Comparison of ENCODE assay signal across 11 cellular contexts in genomic region chr10:14056545-14057332, GRCh38.
DNase-seq lines count a peak whose midpoint lies in the region; ATAC-seq and TF ChIP-seq lines count a peak whose summit lies in the region.
"Had no signal": no experiment of that assay in that cellular context is flagged by ENCODE, and none has a peak within 500 bp of the region (broad histone marks: within the 10 kb centered on the region; RNA-seq: fewer than 3 reads in every experiment).

No MANE protein-coding gene starts in this region.

- no peak for TF ChIP-seq CTCF in astrocyte of the spinal cord (IDR thresholded peaks at IDR 0.05; ENCODE audit: low read depth, low read length)

- DNase-seq in NCI-H146 (lab: John Stamatoyannopoulos, UW) (peak; percentile 23), NCI-H146 treated with DMSO at 0.1 percent for 48 hours (lab: John Stamatoyannopoulos, UW; ENCODE audit: unreplicated experiment) (no peak), astrocyte of the spinal cord (ENCODE audit: low read depth, low spot score) (peak; percentile 76), kidney glomerular epithelial cell (lab: John Stamatoyannopoulos, UW) (peak; percentile 77), stromal cell of bone marrow (ENCODE audit: low read depth) (peak; percentile 89), T-helper 2 cell (no peak)
- DNase-seq in activated naive CD4-positive, alpha-beta T cell treated with Interleukin-2 at 50 U/mL for 16 hours: no peak
- DNase-seq: 8988T; activated naive CD4-positive, alpha-beta T cell treated with anti-CD3 and anti-CD28 coated beads for 36 hours; heart left ventricle had no signal

- H3K4me3 ChIP-seq in astrocyte of the spinal cord (ENCODE audit: low read depth, low read length): no peak overlapping the region
- H3K4me3 ChIP-seq: heart left ventricle had no signal

- in situ Hi-C loops in astrocyte of the spinal cord (cut with HindIII; ENCODE audit: low sequenced_read_pairs): no loop called here

- no peak for ATAC-seq in HG02588 (IDR thresholded peaks at IDR 0.05; ENCODE audit: unreplicated experiment)

Comparison
In these comparisons a context has a peak if more than half of its experiments do, and no peak if none do; other contexts are left out.
1. DNase-seq: peak in NCI-H146 (single experiment), astrocyte of the spinal cord (single experiment), kidney glomerular epithelial cell (single experiment) and stromal cell of bone marrow (single experiment); none in NCI-H146 treated with DMSO at 0.1 percent for 48 hours (single experiment), activated naive CD4-positive, alpha-beta T cell treated with Interleukin-2 at 50 U/mL for 16 hours (single experiment) and T-helper 2 cell (0 of 5).